In the genomic region with DNA sequence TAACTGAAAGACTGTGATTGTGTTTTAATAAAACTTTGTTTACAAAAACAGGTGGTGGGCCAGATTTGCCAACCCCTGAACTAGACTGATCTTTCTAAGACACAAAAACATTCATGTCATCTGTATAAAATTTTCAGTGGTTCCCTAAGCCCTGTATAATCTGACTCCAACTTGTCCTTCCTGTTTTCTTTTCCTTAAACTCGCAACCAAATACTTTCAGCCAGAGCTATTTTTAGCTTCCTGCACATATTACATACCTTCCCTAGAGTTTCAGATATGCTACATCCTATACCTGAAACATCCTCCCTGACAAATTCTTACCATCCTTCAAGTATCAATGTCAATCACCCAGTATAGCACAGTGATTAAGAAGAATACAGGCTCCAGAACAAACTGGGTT, we compare ENCODE assay signal across 19 cellular contexts. TPM values are rescaled to one million over a fixed set of nuclear protein-coding genes. Genes with fewer than 3 reads are reported as not detected.
DNase-seq lines count a peak whose midpoint lies in the region; ATAC-seq, FAIRE-seq and TF ChIP-seq lines count a peak whose summit lies in the region.
"Had no signal": no experiment of that assay in that cellular context is flagged by ENCODE, and none has a peak within 500 bp of the region (broad histone marks: within the 10 kb centered on the region; RNA-seq: fewer than 3 reads in every experiment).

No MANE protein-coding gene starts in this region.

- CTCF ChIA-PET in GM12878 (lab: Yijun Ruan, JAX) = interaction anchor here (0.7 to 1.4 kb wide), 2 partner anchors 8 to 13 kb away, joined by 3 read pairs; no protein-coding TSS in a partner anchor

- H3K9ac ChIP-seq in GM12878 (ENCODE audit: control insufficient read depth, insufficient read depth, low read length) = no peak overlapping the region; the same call in 1 of the 2 replicates
- no peak overlapping the region for H3K9ac ChIP-seq in mesenchymal stem cell (ENCODE audit: low read length)

- no peak for TF ChIP-seq POLR2A in GM12878 (IDR thresholded peaks at IDR 0.05; ENCODE audit: low read depth, low read length)

- SMC1A ChIA-PET in GM12878 (lab: Charles Lee; ENCODE audit: uncharacterized antibody, unreplicated experiment) = interaction anchor here (0.6 to 1.0 kb wide), 3 partner anchors 12 to 1672 kb away, joined by 3 to 4 read pairs (median 3); no protein-coding TSS in a partner anchor

- FAIRE-seq in GM18507 (lab: Jason Lieb, UNC) (peak; percentile 38), GM12878 (lab: Jason Lieb, UNC) (peak; percentile 27)
- FAIRE-seq: islet of Langerhans had no signal

- peaks cover 19% of the 10 kb centered on the region for H3K4me1 Mint-ChIP-seq in activated T-helper 2 cell treated with anti-CD3 and anti-CD28 coated beads, Interferon-gamma antibody, Interleukin-2, Interleukin-4, amounts not matched to agents 10 μg/mL and 5 μg/mL and 100 μg/mL, durations not matched to agents 14 hours and 24 hours and 36 hours (ENCODE audit: low read depth)

- H4K91ac ChIP-seq in mesenchymal stem cell (ENCODE audit: low read length) = no peak overlapping the region

- no peak overlapping the region for H2BK120ac ChIP-seq in mesenchymal stem cell (ENCODE audit: low read depth, low read length)

- intact Hi-C loops in GM12878 (cut with micrococcal nuclease; ENCODE audit: unreplicated experiment) = no loop called here
- intact Hi-C loops in activated T-helper 2 cell treated with anti-CD3 and anti-CD28 coated beads, Interferon-gamma antibody, Interleukin-2, Interleukin-4, amounts not matched to agents 10 μg/mL and 5 μg/mL and 100 μg/mL, durations not matched to agents 14 hours and 24 hours and 36 hours (cut with micrococcal nuclease) = no loop called here

- H2AFZ ChIP-seq in GM12878 (ENCODE audit: control insufficient read depth, low read depth, low read length) (no peak overlapping the region), mesenchymal stem cell (ENCODE audit: low read depth, low read length) (no peak overlapping the region)

- no TSS peak for BruUV-seq in GM12878 (replicated peaks; lab: Mats Ljungman, UMichigan)

- ATAC-seq in GM12878 (no peak), HG02678 (IDR thresholded peaks at IDR 0.05; ENCODE audit: unreplicated experiment) (no peak)
- ATAC-seq: activated CD8-positive, alpha-beta memory T cell treated with anti-CD3 and anti-CD28 coated beads, Interleukin-2, amount 10 ng/mL, durations not matched to agents 7 days and 5 days; effector memory CD8-positive, alpha-beta T cell; Panc1; right cardiac atrium; stimulated activated effector memory CD8-positive, alpha-beta T cell treated with anti-CD3 and anti-CD28 coated beads, Interleukin-12 subunit alpha, Interleukin-12 subunit beta, amount 100 ng/mL, for 72 hours had no signal

- no peak overlapping the region for H3K18ac ChIP-seq in mesenchymal stem cell (ENCODE audit: low read depth in 1 of 2, low read length in 2 of 2)

- H3K4me2 ChIP-seq in GM12878 (ENCODE audit: control insufficient read depth, insufficient read depth) = peak overlapping the region; percentile 44; the same call in 1 of the 2 replicates
- no peak overlapping the region for H3K4me2 ChIP-seq in mesenchymal stem cell (ENCODE audit: low read length, poor library complexity, severe bottlenecking)

- POLR2A ChIA-PET in GM12878 (lab: Charles Lee) = interaction anchor here (0.6 to 1.0 kb wide), 2 partner anchors 16 to 630 kb away, joined by 3 to 4 read pairs; no protein-coding TSS in a partner anchor

- H3K4me1 ChIP-seq in GM12878 (ENCODE audit: control insufficient read depth, insufficient read depth, low read length) (peaks cover 9% of the 10 kb centered on the region), mesenchymal stem cell (ENCODE audit: control insufficient read depth, insufficient read depth, low read depth, low read length) (peaks cover under 1% of the 10 kb centered on the region)

- H3K36me3 Mint-ChIP-seq in activated T-helper 2 cell treated with anti-CD3 and anti-CD28 coated beads, Interferon-gamma antibody, Interleukin-2, Interleukin-4, amounts not matched to agents 10 μg/mL and 5 μg/mL and 100 μg/mL, durations not matched to agents 14 hours and 24 hours and 36 hours (ENCODE audit: low read depth) = peaks cover 62% of the 10 kb centered on the region

- TF ChIP-seq RAD21 in GM12878 (IDR thresholded peaks at IDR 0.05; ENCODE audit: insufficient read depth, low read depth, low read length) = no peak

- no peak overlapping the region for H3K4me3 Mint-ChIP-seq in activated T-helper 2 cell treated with anti-CD3 and anti-CD28 coated beads, Interferon-gamma antibody, Interleukin-2, Interleukin-4, amounts not matched to agents 10 μg/mL and 5 μg/mL and 100 μg/mL, durations not matched to agents 14 hours and 24 hours and 36 hours (ENCODE audit: low read depth)
- H3K4me3 Mint-ChIP-seq: activated CD8-positive, alpha-beta memory T cell treated with anti-CD3 and anti-CD28 coated beads, Interleukin-2, amount 10 ng/mL, durations not matched to agents 7 days and 5 days; central memory CD8-positive, alpha-beta T cell; effector memory CD8-positive, alpha-beta T cell; stimulated activated effector memory CD8-positive, alpha-beta T cell treated with anti-CD3 and anti-CD28 coated beads, Interleukin-12 subunit alpha, Interleukin-12 subunit beta, amount 100 ng/mL, for 72 hours had no signal

- peaks cover 28% of the 10 kb centered on the region for H3K79me2 ChIP-seq in GM12878 (ENCODE audit: control insufficient read depth, insufficient read depth, low read length)

- no peak overlapping the region for H3K4me3 ChIP-seq in GM12878
- no peak overlapping the region for H3K4me3 ChIP-seq in mesenchymal stem cell (ENCODE audit: insufficient read depth in 1 of 2, low read depth in 1 of 2, low read length in 2 of 2)
- H3K4me3 ChIP-seq: testis had no signal

- no peak overlapping the region for H2BK5ac ChIP-seq in mesenchymal stem cell (ENCODE audit: low read depth, low read length, poor library complexity, severe bottlenecking)

- H3K27ac ChIP-seq in GM12878 (ENCODE audit: control insufficient read depth, insufficient read depth) = peak overlapping the region; percentile 15; the same call in 1 of the 2 replicates
- no peak overlapping the region for H3K27ac ChIP-seq in mesenchymal stem cell (ENCODE audit: low read length, poor library complexity, severe bottlenecking)
- H3K27ac ChIP-seq: testis had no signal

- H3K27me3 Mint-ChIP-seq in activated T-helper 2 cell treated with anti-CD3 and anti-CD28 coated beads, Interferon-gamma antibody, Interleukin-2, Interleukin-4, amounts not matched to agents 10 μg/mL and 5 μg/mL and 100 μg/mL, durations not matched to agents 14 hours and 24 hours and 36 hours (ENCODE audit: low read depth) = no peaks in the 10 kb centered on the region
- H3K27me3 Mint-ChIP-seq: activated CD8-positive, alpha-beta memory T cell treated with anti-CD3 and anti-CD28 coated beads, Interleukin-2, amount 10 ng/mL, durations not matched to agents 7 days and 5 days; central memory CD8-positive, alpha-beta T cell; effector memory CD8-positive, alpha-beta T cell had no signal

- no peak overlapping the region for H3K14ac ChIP-seq in mesenchymal stem cell (ENCODE audit: low read length in 2 of 2)

- H2BK15ac ChIP-seq in mesenchymal stem cell (ENCODE audit: low read depth, poor library complexity, severe bottlenecking) = no peak overlapping the region

- H3K36me3 ChIP-seq in GM12878 (ENCODE audit: control insufficient read depth in 2 of 2, insufficient read depth in 2 of 2, low read length in 1 of 2) (peaks cover 0 to 8% of the 10 kb centered on the region in 2 experiments; a peak in 2 of 4 replicates), mesenchymal stem cell (ENCODE audit: control insufficient read depth in 1 of 2, insufficient read depth in 2 of 2, low read depth in 1 of 2, low read length in 2 of 2) (peaks cover 0 to 50% of the 10 kb centered on the region in 2 experiments)

- H3K9me3 Mint-ChIP-seq in activated T-helper 2 cell treated with anti-CD3 and anti-CD28 coated beads, Interferon-gamma antibody, Interleukin-2, Interleukin-4, amounts not matched to agents 10 μg/mL and 5 μg/mL and 100 μg/mL, durations not matched to agents 14 hours and 24 hours and 36 hours = no peaks in the 10 kb centered on the region
- H3K9me3 Mint-ChIP-seq: central memory CD8-positive, alpha-beta T cell; effector memory CD8-positive, alpha-beta T cell; stimulated activated effector memory CD8-positive, alpha-beta T cell treated with anti-CD3 and anti-CD28 coated beads, Interleukin-12 subunit alpha, Interleukin-12 subunit beta, amount 100 ng/mL, for 72 hours had no signal

- H3K4ac ChIP-seq in mesenchymal stem cell (ENCODE audit: low read depth in 1 of 2, low read length in 2 of 2) = no peak overlapping the region

- H2BK12ac ChIP-seq in mesenchymal stem cell (ENCODE audit: low read length in 2 of 2) = no peak overlapping the region

- H2AK5ac ChIP-seq in mesenchymal stem cell (ENCODE audit: low read length, severe bottlenecking) = no peak overlapping the region

- WGBS in GM12878 (ENCODE audit: insufficient coverage, insufficient replicate concordance, low lambda C conversion rate, missing lambda C conversion rate) = 54% methylated on average over 1 of the region's 1 CpG
- 49% methylated on average over 1 of the region's 1 CpG for whole genome bisulfite sequencing in mesenchymal stem cell

- RAD21 ChIA-PET in GM12878 (lab: Charles Lee; ENCODE audit: unreplicated experiment) = no interaction called here

- no peak for TF ChIP-seq EP300 in GM12878 (IDR thresholded peaks at IDR 0.05; ENCODE audit: borderline replicate concordance in 1 of 2, control insufficient read depth in 1 of 2, low read depth in 2 of 2, low read length in 2 of 2)

- peaks cover 2% of the 10 kb centered on the region for H3K79me1 ChIP-seq in mesenchymal stem cell (replicated peaks; ENCODE audit: low read length, poor library complexity, severe bottlenecking)

- H3K27ac Mint-ChIP-seq in activated T-helper 2 cell treated with anti-CD3 and anti-CD28 coated beads, Interferon-gamma antibody, Interleukin-2, Interleukin-4, amounts not matched to agents 10 μg/mL and 5 μg/mL and 100 μg/mL, durations not matched to agents 14 hours and 24 hours and 36 hours = no peak overlapping the region
- H3K27ac Mint-ChIP-seq: activated CD8-positive, alpha-beta memory T cell treated with anti-CD3 and anti-CD28 coated beads, Interleukin-2, amount 10 ng/mL, durations not matched to agents 7 days and 5 days; effector memory CD8-positive, alpha-beta T cell; stimulated activated effector memory CD8-positive, alpha-beta T cell treated with anti-CD3 and anti-CD28 coated beads, Interleukin-12 subunit alpha, Interleukin-12 subunit beta, amount 100 ng/mL, for 72 hours had no signal

- H3K23ac ChIP-seq in mesenchymal stem cell (ENCODE audit: low read length in 2 of 2) = no peak overlapping the region

- no peak overlapping the region for H4K8ac ChIP-seq in mesenchymal stem cell (ENCODE audit: low read length)

- H3K9me3 ChIP-seq in GM12878 (replicated peaks; ENCODE audit: control insufficient read depth, insufficient read depth, low read length) (no peaks in the 10 kb centered on the region), mesenchymal stem cell (ENCODE audit: control insufficient read depth, low read length) (no peaks in the 10 kb centered on the region)
- H3K9me3 ChIP-seq: testis had no signal

- DNase-seq in GM18507 (ENCODE audit: extremely low spot score, insufficient read length, low read depth) (no peak), LHCN-M2 (ENCODE audit: low read depth) (peak; percentile 27), GM12878 (ENCODE audit: low read depth, low spot score) (no peak), mesenchymal stem cell (peak; percentile 8), HPDE6-E6E7 (ENCODE audit: extremely low spot score) (no peak)
- DNase-seq in activated T-helper 2 cell treated with anti-CD3 and anti-CD28 coated beads, Interferon-gamma antibody, Interleukin-2, Interleukin-4, amounts not matched to agents 10 μg/mL and 5 μg/mL and 100 μg/mL, durations not matched to agents 14 hours and 24 hours and 36 hours (ENCODE audit: low spot score) = no peak
- DNase-seq: activated CD8-positive, alpha-beta memory T cell treated with anti-CD3 and anti-CD28 coated beads, Interleukin-2, amount 10 ng/mL, durations not matched to agents 7 days and 5 days; activated effector memory CD4-positive, alpha-beta T cell treated with Interleukin-2 at 50 U/mL for 16 hours; DMS79 treated with DMSO at 0.1 percent for 48 hours; effector memory CD8-positive, alpha-beta T cell; NCI-H1694; occipital lobe; right cardiac atrium; testis had no signal

- H3K27me3 ChIP-seq in GM12878 (replicated peaks in 1 of 2; ENCODE audit: control insufficient read depth in 2 of 2, insufficient read depth in 2 of 2, low read length in 1 of 2) = no peaks in the 10 kb centered on the region
- H3K27me3 ChIP-seq in mesenchymal stem cell (ENCODE audit: control insufficient read depth in 1 of 2, insufficient read depth in 1 of 2, low read length in 2 of 2) = no peaks in the 10 kb centered on the region
- H3K27me3 ChIP-seq: testis had no signal

- TF ChIP-seq CTCF in GM12878 (IDR thresholded peaks at IDR 0.05 in 2 of 3, conservative IDR thresholded peaks at IDR 0.05 in 1 of 3; ENCODE audit: control insufficient read depth in 2 of 3, extremely low read depth in 1 of 3, insufficient read depth in 1 of 3, low read depth in 3 of 3, low read length in 3 of 3) = no peak

- no peaks in the 10 kb centered on the region for H4K20me1 ChIP-seq in GM12878 (ENCODE audit: control insufficient read depth, insufficient read depth)

- in situ Hi-C loops in GM12878 (cut with MboI) = no loop called here

RNA-seq across cellular contexts. Expression of a gene that starts 4.8 kb away (rescaled TPM):
- total RNA-seq in LHCN-M2 (2014; rRNA removed) (14.1 and 14.3 TPM in 2 replicates), GM12878 (2014; rRNA removed) (20.7 and 21.1 TPM in 2 replicates), GM12878 (2014; rRNA removed; fragmentation: Illumina TruSeq; extraction: Trizol) (32.6 and 32.7 TPM in 2 replicates), GM12878 (2021) (23.3 and 26.3 TPM in 2 replicates)
- polyA plus RNA-seq in LHCN-M2 (2012) = 3.0 TPM
- 51.2 and 53.8 TPM in 2 replicates for total RNA-seq in GM12878 (2013; cell fraction: nucleolus; rRNA removed)
- polyA plus RNA-seq in GM12878 (2011; ENCODE audit: low read depth) = 7.2 TPM
- polyA plus RNA-seq in GM12878 (2011; rRNA removed) (27.7 and 48.5 TPM in 2 replicates), GM12878 (2014; fragmentation: Illumina TruSeq; extraction: Trizol) (27.3 and 30.3 TPM in 2 replicates), GM12878 (2014; fragmentation: Nextera tagmentation; extraction: Ambion mirVana) (10 to 100 TPM; 15.5 to 27.4 TPM), GM12878 (2014; rRNA removed) (11.3 and 15.6 TPM in 2 replicates), GM12878 (2016; fragmentation: Nextera tagmentation; extraction: Ambion mirVana) (10 to 100 TPM; 32.9 to 36.5 TPM)
- polyA plus RNA-seq in GM12878 (2011; cell fraction: cytosol; rRNA removed) = 10.2 and 10.9 TPM in 2 replicates
- 16.9 and 17.0 TPM in 2 replicates for polyA plus RNA-seq in GM12878 (2011; cell fraction: nucleus; rRNA removed)
- polyA plus RNA-seq in GM12878 (2012) = 13.5 and 20.1 TPM in 2 replicates
- polyA minus RNA-seq in GM12878 (2011; rRNA and poly(A)+ RNA removed) = 8.0 and 11.0 TPM in 2 replicates
- polyA minus RNA-seq in GM12878 (2011; cell fraction: cytosol; rRNA and poly(A)+ RNA removed) = 4.7 and 6.3 TPM in 2 replicates
- 7.9 and 11.7 TPM in 2 replicates for polyA minus RNA-seq in GM12878 (2011; cell fraction: nucleus; rRNA and poly(A)+ RNA removed)
- polyA plus RNA-seq in mesenchymal stem cell (2013, experiment 1 of 2) = 14.9 TPM
- 14.3 TPM for polyA plus RNA-seq in mesenchymal stem cell (2013, experiment 2 of 2)
- total RNA-seq in activated T-helper 2 cell treated with anti-CD3 and anti-CD28 coated beads, Interferon-gamma antibody, Interleukin-2, Interleukin-4, amounts not matched to agents 10 μg/mL and 5 μg/mL and 100 μg/mL, durations not matched to agents 14 hours and 24 hours and 36 hours = 32.0 and 32.1 TPM in 2 replicates

RNA-seq across cellular contexts. Expression of a gene that starts 59.3 kb away (rescaled TPM):
- 55.6 and 76.4 TPM in 2 replicates for total RNA-seq in LHCN-M2 (2014; rRNA removed)
- 22.4 TPM for polyA plus RNA-seq in LHCN-M2 (2012)
- 56.5 and 60.0 TPM in 2 replicates for total RNA-seq in GM12878 (2013; cell fraction: nucleolus; rRNA removed)
- 54.1 and 60.4 TPM in 2 replicates for total RNA-seq in GM12878 (2014; rRNA removed)
- total RNA-seq in GM12878 (2014; rRNA removed; fragmentation: Illumina TruSeq; extraction: Trizol) = 42.1 and 46.8 TPM in 2 replicates
- total RNA-seq in GM12878 (2021) = 62.1 and 63.0 TPM in 2 replicates
- polyA plus RNA-seq in GM12878 (2011; ENCODE audit: low read depth) = 14.5 TPM
- 63.1 and 105 TPM in 2 replicates for polyA plus RNA-seq in GM12878 (2011; rRNA removed)
- polyA plus RNA-seq in GM12878 (2011; cell fraction: cytosol; rRNA removed) = 17.8 and 19.2 TPM in 2 replicates
- 18.9 and 21.4 TPM in 2 replicates for polyA plus RNA-seq in GM12878 (2011; cell fraction: nucleus; rRNA removed)
- polyA plus RNA-seq in GM12878 (2012) = 18.3 and 24.9 TPM in 2 replicates
- 43.7 and 55.7 TPM in 2 replicates for polyA plus RNA-seq in GM12878 (2014; fragmentation: Illumina TruSeq; extraction: Trizol)
- 10 to 100 TPM; 13.1 to 17.9 TPM for polyA plus RNA-seq in GM12878 (2014; fragmentation: Nextera tagmentation; extraction: Ambion mirVana)
- 52.7 and 63.0 TPM in 2 replicates for polyA plus RNA-seq in GM12878 (2014; rRNA removed)
- polyA plus RNA-seq in GM12878 (2016; fragmentation: Nextera tagmentation; extraction: Ambion mirVana) = 10 to 100 TPM; 89.7 to 99.0 TPM
- 21.8 and 27.0 TPM in 2 replicates for polyA minus RNA-seq in GM12878 (2011; rRNA and poly(A)+ RNA removed)
- polyA minus RNA-seq in GM12878 (2011; cell fraction: cytosol; rRNA and poly(A)+ RNA removed) = 9.9 and 12.6 TPM in 2 replicates
- 56.1 and 87.4 TPM in 2 replicates for polyA minus RNA-seq in GM12878 (2011; cell fraction: nucleus; rRNA and poly(A)+ RNA removed)
- polyA plus RNA-seq in mesenchymal stem cell (2013, experiment 1 of 2) = 32.6 TPM
- polyA plus RNA-seq in mesenchymal stem cell (2013, experiment 2 of 2) = 32.9 TPM
- 67.7 and 73.5 TPM in 2 replicates for total RNA-seq in activated T-helper 2 cell treated with anti-CD3 and anti-CD28 coated beads, Interferon-gamma antibody, Interleukin-2, Interleukin-4, amounts not matched to agents 10 μg/mL and 5 μg/mL and 100 μg/mL, durations not matched to agents 14 hours and 24 hours and 36 hours

Comparison
In these comparisons a context has a peak if more than half of its experiments do, and no peak if none do; other contexts are left out.
1. DNase-seq: peak in LHCN-M2 (single experiment) and mesenchymal stem cell (single experiment); none in GM18507 (single experiment), GM12878 (single experiment), activated T-helper 2 cell treated with anti-CD3 and anti-CD28 coated beads, Interferon-gamma antibody, Interleukin-2, Interleukin-4, amounts not matched to agents 10 μg/mL and 5 μg/mL and 100 μg/mL, durations not matched to agents 14 hours and 24 hours and 36 hours (single experiment) and HPDE6-E6E7 (single experiment).